ENCODE assay signal across 11 cellular contexts in the genomic region with DNA sequence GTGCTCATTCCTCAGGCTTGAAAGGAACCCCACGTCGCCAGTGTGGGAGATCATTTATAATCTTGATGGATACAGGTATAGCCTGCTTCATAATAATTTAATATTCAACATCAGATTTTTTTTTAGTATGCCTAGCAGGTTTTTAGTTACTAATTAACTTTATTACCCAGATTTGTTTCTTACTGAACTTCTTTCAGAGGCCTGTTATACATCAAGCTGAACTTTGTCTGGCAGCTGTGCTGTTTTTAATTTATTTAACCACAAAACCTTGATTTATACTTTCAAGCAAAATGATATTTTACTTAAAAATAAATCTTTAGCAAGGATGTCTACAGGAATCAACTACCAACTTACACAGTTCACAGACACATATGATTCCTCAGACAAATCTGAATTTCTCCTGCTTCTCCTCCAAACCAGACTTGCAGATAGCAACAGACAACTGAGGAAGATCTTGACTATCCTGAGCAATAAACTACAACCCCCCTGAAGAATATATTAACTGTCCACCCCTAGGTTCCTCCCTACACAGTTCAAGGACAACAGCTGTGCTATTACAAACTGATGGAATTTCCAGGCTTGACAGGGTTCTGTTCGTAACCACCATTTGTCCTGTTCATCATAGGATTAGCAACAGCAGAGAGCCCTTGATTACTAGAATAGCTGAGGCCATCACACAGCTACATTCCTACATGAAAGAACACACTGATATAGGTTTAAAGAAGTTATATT. TPM values are rescaled to one million over a fixed set of nuclear protein-coding genes. Genes with fewer than 3 reads are reported as not detected.
A peak's percentile ranks its signal among the peaks of the same experiment; 100 is the strongest.
DNase-seq lines count a peak whose midpoint lies in the region; ATAC-seq, FAIRE-seq and TF ChIP-seq lines count a peak whose summit lies in the region.
"Had no signal": no experiment of that assay in that cellular context is flagged by ENCODE, and none has a peak within 500 bp of the region (broad histone marks: within the 10 kb centered on the region; RNA-seq: fewer than 3 reads in every experiment).

No MANE protein-coding gene starts in this region.

- no peak overlapping the region for H3K27ac ChIP-seq in HEK293 (ENCODE audit: extremely low read depth, low read depth, low read length)
- H3K27ac ChIP-seq in astrocyte (ENCODE audit: low read depth, low read length) = peak overlapping the region; percentile 47
- H3K27ac ChIP-seq in small intestine (ENCODE audit: low read depth in 1 of 2, low read length in 1 of 2) = peak overlapping the region; percentile 20 to 21

- H3K36me3 Mint-ChIP-seq in astrocyte (ENCODE audit: low read depth, unreplicated experiment) = peaks cover 12% of the 10 kb centered on the region

- no peaks in the 10 kb centered on the region for H3K9me3 ChIP-seq in HEK293 (ENCODE audit: control insufficient read depth, insufficient read depth, low read depth, low read length)
- no peaks in the 10 kb centered on the region for H3K9me3 ChIP-seq in astrocyte (ENCODE audit: insufficient read depth, low read depth, low read length)
- no peaks in the 10 kb centered on the region for H3K9me3 ChIP-seq in small intestine (ENCODE audit: control insufficient read depth, low read depth)

- H3K27ac Mint-ChIP-seq in astrocyte (ENCODE audit: unreplicated experiment) = peak overlapping the region; percentile 84

- H3K9me3 Mint-ChIP-seq in astrocyte (ENCODE audit: unreplicated experiment) = no peaks in the 10 kb centered on the region
- H3K9me3 Mint-ChIP-seq: activated CD4-positive, alpha-beta T cell treated with anti-CD3 and anti-CD28 coated beads, Interleukin-2, amount 10 ng/mL, durations not matched to agents 7 days and 5 days had no signal

- peak overlapping the region; percentile 15 for H3K4me3 Mint-ChIP-seq in astrocyte (ENCODE audit: unreplicated experiment)
- H3K4me3 Mint-ChIP-seq: activated CD4-positive, alpha-beta T cell treated with anti-CD3 and anti-CD28 coated beads, Interleukin-2, amount 10 ng/mL, durations not matched to agents 7 days and 5 days had no signal

- peak overlapping the region; percentile 38 for H3K9ac ChIP-seq in astrocyte (ENCODE audit: low read length)

- peaks cover 91% of the 10 kb centered on the region for H4K20me1 ChIP-seq in astrocyte (ENCODE audit: insufficient read depth, low read length)

- no peak overlapping the region for H3K4me3 ChIP-seq in HEK293 (ENCODE audit: low read depth, low read length)
- no peak overlapping the region for H3K4me3 ChIP-seq in astrocyte (ENCODE audit: insufficient read depth, low read depth, low read length)
- no peak overlapping the region for H3K4me3 ChIP-seq in small intestine (ENCODE audit: low read depth in 1 of 2, low read length in 2 of 2)

- FAIRE-seq in astrocyte (lab: Jason Lieb, UNC) = no peak
- no peak for FAIRE-seq in small intestine (lab: Jason Lieb, UNC)

- peaks cover 66% of the 10 kb centered on the region for H3K4me1 Mint-ChIP-seq in astrocyte (ENCODE audit: low read depth, unreplicated experiment)

- ATAC-seq in HG02852 (IDR thresholded peaks at IDR 0.05; ENCODE audit: unreplicated experiment) = no peak

- CTCF ChIA-PET in HEK293 (lab: Yijun Ruan, JAX) = interaction anchor here (0.6 to 1.1 kb wide), 3 partner anchors 25 to 167 kb away, joined by 3 read pairs; no protein-coding TSS in a partner anchor

- no peaks in the 10 kb centered on the region for H3K27me3 Mint-ChIP-seq in astrocyte (ENCODE audit: low read depth, unreplicated experiment)
- H3K27me3 Mint-ChIP-seq: activated CD4-positive, alpha-beta T cell treated with anti-CD3 and anti-CD28 coated beads, Interleukin-2, amount 10 ng/mL, durations not matched to agents 7 days and 5 days had no signal

- TF ChIP-seq CTCF in HEK293 (tag by site-specific recombination; IDR thresholded peaks at IDR 0.05) (no peak), astrocyte (IDR thresholded peaks at IDR 0.05; ENCODE audit: insufficient read depth, low read depth, low read length) (no peak)

- 11 to 44% (median 38%) methylated on average over 3 of the region's 3 CpGs for WGBS in small intestine, 3 donors

- H3K27me3 ChIP-seq in astrocyte (ENCODE audit: insufficient read depth, low read length) = no peaks in the 10 kb centered on the region
- no peaks in the 10 kb centered on the region for H3K27me3 ChIP-seq in small intestine (ENCODE audit: control insufficient read depth in 2 of 2, insufficient read depth in 2 of 2, low read length in 2 of 2)

- H2AFZ ChIP-seq in astrocyte (ENCODE audit: low read depth, low read length) = no peak overlapping the region

- peaks cover 13% of the 10 kb centered on the region for H3K4me1 ChIP-seq in HEK293 (ENCODE audit: control insufficient read depth, insufficient read depth, low read length)
- peaks cover 36% of the 10 kb centered on the region for H3K4me1 ChIP-seq in astrocyte (ENCODE audit: insufficient read depth, low read length)
- peaks cover 10 to 17% of the 10 kb centered on the region in 2 donors for H3K4me1 ChIP-seq in small intestine (ENCODE audit: control insufficient read depth in 2 of 2, insufficient read depth in 1 of 2, low read depth in 1 of 2, low read length in 1 of 2)

- peak overlapping the region; percentile 38 for H3K4me2 ChIP-seq in astrocyte (ENCODE audit: low read length)

- H3K36me3 ChIP-seq in HEK293 (ENCODE audit: control insufficient read depth in 2 of 2, insufficient read depth in 1 of 2, low read length in 2 of 2) (no peaks in the 10 kb centered on the region), astrocyte (ENCODE audit: insufficient read depth, low read length) (no peaks in the 10 kb centered on the region), small intestine (ENCODE audit: control insufficient read depth in 2 of 2, insufficient read depth in 2 of 2, low read length in 2 of 2) (no peaks in the 10 kb centered on the region)

- no peak for DNase-seq in astrocyte (ENCODE audit: low read depth)
- DNase-seq in kidney tubule cell (ENCODE audit: low spot score) = peak; percentile 38
- DNase-seq in small intestine = peak; percentile 49
- DNase-seq in NCI-H146 treated with DMSO at 0.1 percent for 48 hours (lab: John Stamatoyannopoulos, UW; ENCODE audit: unreplicated experiment) = no peak
- no peak for DNase-seq in activated CD4-positive, alpha-beta T cell treated with anti-CD3 and anti-CD28 coated beads, Interleukin-2, amount 50 U/mL, for 48 hours
- no peak for DNase-seq in islet precursor cell
- DNase-seq: activated CD4-positive, alpha-beta T cell treated with anti-CD3 and anti-CD28 coated beads, Interleukin-2, amount 10 ng/mL, durations not matched to agents 7 days and 5 days; GDM1; NCI-H1092 treated with DMSO at 0.1 percent for 48 hours had no signal

- POLR2A ChIA-PET in HEK293 (lab: Yijun Ruan, JAX) = no interaction called here

- peaks cover 91% of the 10 kb centered on the region for H3K79me2 ChIP-seq in astrocyte (ENCODE audit: insufficient read depth, low read length)

TF ChIP-seq in HEK293, 187 proteins besides CTCF, POLR2A, EP300 and RAD21:
- no peak for TF ChIP-seq ZNF354C (tag by site-specific recombination; IDR thresholded peaks at IDR 0.05; ENCODE audit: borderline replicate concordance, low read depth)
- TF ChIP-seq WT1 (tag by site-specific recombination; IDR thresholded peaks at IDR 0.05) = peak; percentile 33; the same call in 1 of the 2 replicates
- no peak for TF ChIP-seq ZNF76 (tag by site-specific recombination; IDR thresholded peaks at IDR 0.05; ENCODE audit: borderline replicate concordance, low read depth)
- no peak for TF ChIP-seq ZNF791 (tag by site-specific recombination; IDR thresholded peaks at IDR 0.05)

RNA-seq across cellular contexts. Expression of a gene that starts 0.6 kb away (rescaled TPM):
- total RNA-seq in astrocyte = 471 and 475 TPM in 2 replicates
- polyA plus RNA-seq in small intestine = 10 to 100 TPM; 30.0 to 74.2 (median 37.1) TPM

Comparison
In these comparisons a context has a peak if more than half of its experiments do, and no peak if none do; other contexts are left out.
1. DNase-seq: peak in kidney tubule cell (single experiment) and small intestine (single experiment); none in astrocyte (single experiment), NCI-H146 treated with DMSO at 0.1 percent for 48 hours (single experiment), activated CD4-positive, alpha-beta T cell treated with anti-CD3 and anti-CD28 coated beads, Interleukin-2, amount 50 U/mL, for 48 hours (0 of 2) and islet precursor cell (single experiment).